1 cellular context compared by ENCODE assay signal in genomic region chr3:51538459-51539290, GRCh38.
TF ChIP-seq lines count a peak whose summit lies in the region.

RAD54L2 (plus strand) TSS chr3:51538719; CDS start chr3:51590421, 51,702 bp downstream.

TF ChIP-seq in HepG2, 621 proteins besides CTCF, POLR2A, EP300 and RAD21 (continued from another document and continues in another):
- TF ChIP-seq RNF219 (CRISPR knock-in tag; IDR thresholded peaks at IDR 0.05) (no peak), ZBED4 (CRISPR knock-in tag; IDR thresholded peaks at IDR 0.05; ENCODE audit: borderline replicate concordance) (peak; percentile 79; the same call in 1 of the 2 replicates), CREBL2 (CRISPR knock-in tag; IDR thresholded peaks at IDR 0.05; ENCODE audit: borderline replicate concordance) (peak; percentile 65; the same call in 1 of the 2 replicates), E2F5 (CRISPR knock-in tag; conservative IDR thresholded peaks at IDR 0.05) (peak; percentile 88), POGK (CRISPR knock-in tag; conservative IDR thresholded peaks at IDR 0.05) (peak; percentile 76; the same call in 1 of the 2 replicates), ZNF460 (CRISPR knock-in tag; IDR thresholded peaks at IDR 0.05; ENCODE audit: borderline replicate concordance) (no peak; the same call in 1 of the 2 replicates), DNMT1 (CRISPR knock-in tag; IDR thresholded peaks at IDR 0.05) (peak; percentile 99), PTBP1 (IDR thresholded peaks at IDR 0.05; ENCODE audit: low read depth, low read length, poor library complexity, severe bottlenecking) (no peak), FOXM1 (CRISPR knock-in tag; IDR thresholded peaks at IDR 0.05) (no peak), SPEN (CRISPR knock-in tag; IDR thresholded peaks at IDR 0.05; ENCODE audit: low read depth) (peak; percentile 99), ZSCAN20 (CRISPR knock-in tag; IDR thresholded peaks at IDR 0.05; ENCODE audit: borderline replicate concordance) (no peak), ZBTB2 (CRISPR knock-in tag; IDR thresholded peaks at IDR 0.05; ENCODE audit: low read depth) (peak; percentile 99), ZNF296 (CRISPR knock-in tag; conservative IDR thresholded peaks at IDR 0.05) (no peak), ZNF431 (CRISPR knock-in tag; IDR thresholded peaks at IDR 0.05; ENCODE audit: borderline replicate concordance, low read depth) (peak; percentile 78), MATR3 (CRISPR knock-in tag; IDR thresholded peaks at IDR 0.05) (no peak), ATF7 (IDR thresholded peaks at IDR 0.05) (no peak), ATF7 (CRISPR knock-in tag; IDR thresholded peaks at IDR 0.05) (0 out of 2 replicates have a peak, but pooled peaks have one; percentile 59), ZNF280B (CRISPR knock-in tag; IDR thresholded peaks at IDR 0.05; ENCODE audit: borderline replicate concordance) (no peak), SMC3 (IDR thresholded peaks at IDR 0.05; ENCODE audit: low read length) (no peak), NKX3-1 (CRISPR knock-in tag; IDR thresholded peaks at IDR 0.05) (peak; percentile 63; the same call in 1 of the 2 replicates), ARID5B (CRISPR knock-in tag; IDR thresholded peaks at IDR 0.05) (peak; percentile 86), TGIF2 (CRISPR knock-in tag; IDR thresholded peaks at IDR 0.05) (peak; percentile 68), MED13 (CRISPR knock-in tag; IDR thresholded peaks at IDR 0.05) (peak; percentile 78; the same call in 1 of the 2 replicates), ZNF768 (CRISPR knock-in tag; IDR thresholded peaks at IDR 0.05) (peak; percentile 89), SALL1 (CRISPR knock-in tag; IDR thresholded peaks at IDR 0.05) (peak; percentile 90), STAG1 (CRISPR knock-in tag; IDR thresholded peaks at IDR 0.05) (peak; percentile 28; the same call in 1 of the 2 replicates), NFAT5 (CRISPR knock-in tag; IDR thresholded peaks at IDR 0.05) (peak; percentile 90), MNT (IDR thresholded peaks at IDR 0.05) (no peak), ZNF160 (CRISPR knock-in tag; IDR thresholded peaks at IDR 0.05) (peak; percentile 93), FOXA3 (CRISPR knock-in tag; IDR thresholded peaks at IDR 0.05) (peak; percentile 84)
